Comparison of ENCODE assay signal across 11 cellular contexts in genomic region chr2:144402282-144402681, GRCh38.
DNase-seq lines count a peak whose midpoint lies in the region; ATAC-seq and TF ChIP-seq lines count a peak whose summit lies in the region.
"Had no signal": no experiment of that assay in that cellular context is flagged by ENCODE, and none has a peak within 500 bp of the region (broad histone marks: within the 10 kb centered on the region; RNA-seq: fewer than 3 reads in every experiment).

No MANE protein-coding gene starts in this region.

- H3K36me3 ChIP-seq in Karpas-422 (ENCODE audit: insufficient read depth, low read length) (peaks cover 2% of the 10 kb centered on the region; the same call in 1 of the 2 replicates), prostate gland (no peaks in the 10 kb centered on the region)

- POLR2A ChIA-PET in activated B cell treated with CpG ODN at 0.5 μM for 24 hours (lab: Charles Lee) = no interaction called here

- no peak for DNase-seq in Karpas-422
- DNase-seq in activated B cell treated with CpG ODN at 0.5 μM for 24 hours = no peak
- peak; percentile 13 for DNase-seq in iPS-NIHi7 (ENCODE audit: extremely low spot score)
- DNase-seq in retina = peak; percentile 28
- no peak for DNase-seq in OCI-M2 (lab: John Stamatoyannopoulos, UW; ENCODE audit: unreplicated experiment)
- DNase-seq in stimulated activated effector memory CD8-positive, alpha-beta T cell treated with anti-CD3 and anti-CD28 coated beads, Interleukin-12 subunit alpha, Interleukin-12 subunit beta, amount 100 ng/mL, for 72 hours (ENCODE audit: low spot score in 2 of 2) = no peak
- no peak for DNase-seq in prostate gland (ENCODE audit: low spot score)
- DNase-seq: activated CD4-positive, alpha-beta memory T cell treated with anti-CD3 and anti-CD28 coated beads, Interleukin-2, amount 10 ng/mL, durations not matched to agents 7 days and 5 days; activated naive CD8-positive, alpha-beta T cell treated with anti-CD3 and anti-CD28 coated beads, Interleukin-2, amount 10 ng/mL, durations not matched to agents 7 days and 5 days; CD4-positive, CD25-positive, alpha-beta regulatory T cell had no signal

- 80% methylated on average over 6 of the region's 6 CpGs for WGBS in prostate gland

- H2AFZ ChIP-seq in Karpas-422 (ENCODE audit: low read length) = 0 out of 2 replicates have a peak overlapping the region, but pooled peaks have one; percentile 5

- H3K9ac ChIP-seq in Karpas-422 (ENCODE audit: low read length) = peak overlapping the region; percentile 21; the same call in 1 of the 2 replicates

- H3K9me3 ChIP-seq in Karpas-422 (ENCODE audit: low read length) (no peaks in the 10 kb centered on the region), prostate gland (no peaks in the 10 kb centered on the region)

- no peaks in the 10 kb centered on the region for H4K20me1 ChIP-seq in Karpas-422 (ENCODE audit: insufficient read depth, low read depth, low read length)

- peaks cover 54% of the 10 kb centered on the region for H3K4me1 ChIP-seq in Karpas-422 (ENCODE audit: low read length)
- no peaks in the 10 kb centered on the region for H3K4me1 ChIP-seq in prostate gland (replicated peaks)

- H3K9me3 Mint-ChIP-seq in activated B cell treated with CpG ODN at 0.5 μM for 24 hours = no peaks in the 10 kb centered on the region
- no peaks in the 10 kb centered on the region for H3K9me3 Mint-ChIP-seq in stimulated activated effector memory CD8-positive, alpha-beta T cell treated with anti-CD3 and anti-CD28 coated beads, Interleukin-12 subunit alpha, Interleukin-12 subunit beta, amount 100 ng/mL, for 72 hours

- no peaks in the 10 kb centered on the region for H3K9me2 ChIP-seq in Karpas-422 (replicated peaks; ENCODE audit: insufficient read depth, low read length)

- no peaks in the 10 kb centered on the region for H3K27me3 ChIP-seq in Karpas-422 (ENCODE audit: low read length)
- H3K27me3 ChIP-seq in prostate gland (replicated peaks; ENCODE audit: insufficient read depth) = no peaks in the 10 kb centered on the region

- H3K4me3 Mint-ChIP-seq in activated B cell treated with CpG ODN at 0.5 μM for 24 hours = no peak overlapping the region
- no peak overlapping the region for H3K4me3 Mint-ChIP-seq in stimulated activated effector memory CD8-positive, alpha-beta T cell treated with anti-CD3 and anti-CD28 coated beads, Interleukin-12 subunit alpha, Interleukin-12 subunit beta, amount 100 ng/mL, for 72 hours
- H3K4me3 Mint-ChIP-seq: activated CD4-positive, alpha-beta memory T cell treated with anti-CD3 and anti-CD28 coated beads, Interleukin-2, amount 10 ng/mL, durations not matched to agents 7 days and 5 days; activated naive CD8-positive, alpha-beta T cell treated with anti-CD3 and anti-CD28 coated beads, Interleukin-2, amount 10 ng/mL, durations not matched to agents 7 days and 5 days; CD4-positive, CD25-positive, alpha-beta regulatory T cell had no signal

- H3K4me1 Mint-ChIP-seq in activated B cell treated with CpG ODN at 0.5 μM for 24 hours = peaks cover 21% of the 10 kb centered on the region
- peaks cover 14% of the 10 kb centered on the region for H3K4me1 Mint-ChIP-seq in stimulated activated effector memory CD8-positive, alpha-beta T cell treated with anti-CD3 and anti-CD28 coated beads, Interleukin-12 subunit alpha, Interleukin-12 subunit beta, amount 100 ng/mL, for 72 hours
- H3K4me1 Mint-ChIP-seq: CD4-positive, CD25-positive, alpha-beta regulatory T cell had no signal

- H3K79me2 ChIP-seq in Karpas-422 (ENCODE audit: low read length) = no peaks in the 10 kb centered on the region

- peak overlapping the region; percentile 50; the same call in 1 of the 2 replicates for H3K27ac ChIP-seq in Karpas-422 (ENCODE audit: low read length)
- H3K27ac ChIP-seq in prostate gland = no peak overlapping the region

- intact Hi-C loops in activated B cell treated with CpG ODN at 0.5 μM for 24 hours (cut with micrococcal nuclease) = loop anchor here (10.0 kb wide), 1 partner anchor 467 kb away; no protein-coding TSS in a partner anchor
- intact Hi-C loops in prostate gland (cut with DNase I) = no loop called here

- CTCF ChIA-PET in activated B cell treated with CpG ODN at 0.5 μM for 24 hours (lab: Charles Lee) = no interaction called here

- no peak for TF ChIP-seq POLR2A in prostate gland (IDR thresholded peaks at IDR 0.05)

- peaks cover 88% of the 10 kb centered on the region for H3K36me3 Mint-ChIP-seq in activated B cell treated with CpG ODN at 0.5 μM for 24 hours (ENCODE audit: low read depth)
- no peaks in the 10 kb centered on the region for H3K36me3 Mint-ChIP-seq in stimulated activated effector memory CD8-positive, alpha-beta T cell treated with anti-CD3 and anti-CD28 coated beads, Interleukin-12 subunit alpha, Interleukin-12 subunit beta, amount 100 ng/mL, for 72 hours
- H3K36me3 Mint-ChIP-seq: CD4-positive, CD25-positive, alpha-beta regulatory T cell had no signal

- TF ChIP-seq CTCF in activated B cell treated with CpG ODN at 0.5 μM for 24 hours (IDR thresholded peaks at IDR 0.05) = no peak
- TF ChIP-seq CTCF in prostate gland (IDR thresholded peaks at IDR 0.05) = no peak

- H3K4me3 ChIP-seq in Karpas-422 (ENCODE audit: low read length) (no peak overlapping the region), prostate gland (no peak overlapping the region)

- H3K4me2 ChIP-seq in Karpas-422 (ENCODE audit: low read depth, low read length, poor library complexity, severe bottlenecking) = peak overlapping the region; percentile 35

- peak overlapping the region; percentile 1 for H3K27ac Mint-ChIP-seq in activated B cell treated with CpG ODN at 0.5 μM for 24 hours
- no peak overlapping the region for H3K27ac Mint-ChIP-seq in stimulated activated effector memory CD8-positive, alpha-beta T cell treated with anti-CD3 and anti-CD28 coated beads, Interleukin-12 subunit alpha, Interleukin-12 subunit beta, amount 100 ng/mL, for 72 hours
- H3K27ac Mint-ChIP-seq: activated CD4-positive, alpha-beta memory T cell treated with anti-CD3 and anti-CD28 coated beads, Interleukin-2, amount 10 ng/mL, durations not matched to agents 7 days and 5 days; activated naive CD8-positive, alpha-beta T cell treated with anti-CD3 and anti-CD28 coated beads, Interleukin-2, amount 10 ng/mL, durations not matched to agents 7 days and 5 days; CD4-positive, CD25-positive, alpha-beta regulatory T cell had no signal

- ATAC-seq in activated B cell treated with CpG ODN at 0.5 μM for 24 hours (ENCODE audit: low read depth) (no peak), HG02970 (IDR thresholded peaks at IDR 0.05; ENCODE audit: low FRiP score, unreplicated experiment) (no peak)
- no peak for ATAC-seq in stimulated activated effector memory CD8-positive, alpha-beta T cell treated with anti-CD3 and anti-CD28 coated beads, Interleukin-12 subunit alpha, Interleukin-12 subunit beta, amount 100 ng/mL, for 72 hours

- H3K27me3 Mint-ChIP-seq in activated B cell treated with CpG ODN at 0.5 μM for 24 hours = no peaks in the 10 kb centered on the region
- H3K27me3 Mint-ChIP-seq: activated CD4-positive, alpha-beta memory T cell treated with anti-CD3 and anti-CD28 coated beads, Interleukin-2, amount 10 ng/mL, durations not matched to agents 7 days and 5 days had no signal

Comparison
In these comparisons a context has a peak if more than half of its experiments do, and no peak if none do; other contexts are left out.
1. DNase-seq: peak in iPS-NIHi7 (single experiment) and retina (single experiment); none in Karpas-422 (single experiment), activated B cell treated with CpG ODN at 0.5 μM for 24 hours (single experiment), OCI-M2 (single experiment), stimulated activated effector memory CD8-positive, alpha-beta T cell treated with anti-CD3 and anti-CD28 coated beads, Interleukin-12 subunit alpha, Interleukin-12 subunit beta, amount 100 ng/mL, for 72 hours (0 of 2) and prostate gland (single experiment).